ENCODE assay signal across 16 cellular contexts in the genomic region with DNA sequence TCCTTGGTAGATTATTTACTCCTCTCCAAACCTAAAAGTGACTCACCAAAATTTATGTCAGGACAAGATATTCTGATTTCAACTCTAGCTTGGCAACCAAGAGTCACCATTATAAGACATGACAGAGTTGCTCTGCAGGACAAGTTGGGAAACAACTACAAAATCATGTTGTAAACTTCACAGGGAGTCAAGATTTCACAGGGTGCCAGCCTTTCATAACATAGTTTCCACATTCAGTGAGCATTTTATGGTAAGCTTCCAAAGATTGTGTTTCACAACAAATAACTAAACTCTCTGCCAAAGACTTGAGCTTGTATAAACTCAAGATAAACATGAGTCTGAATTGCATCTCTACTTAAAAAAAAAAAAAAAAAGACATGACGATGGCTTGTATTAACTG.
DNase-seq lines count a peak whose midpoint lies in the region; ATAC-seq and TF ChIP-seq lines count a peak whose summit lies in the region.
"Had no signal": no experiment of that assay in that cellular context is flagged by ENCODE, and none has a peak within 500 bp of the region (broad histone marks: within the 10 kb centered on the region; RNA-seq: fewer than 3 reads in every experiment).

No MANE protein-coding gene starts in this region.

- no peak overlapping the region for H3K27ac Mint-ChIP-seq in activated CD4-positive, alpha-beta T cell treated with anti-CD3 and anti-CD28 coated beads for 36 hours
- H3K27ac Mint-ChIP-seq in stimulated activated naive B cell treated with anti-CD40 and anti-IgM and Interleukin-4, amounts not matched to agents 10 μg/mL and 1 μg/mL and 100 μg/mL, for 72 hours: no peak overlapping the region
- H3K27ac Mint-ChIP-seq: activated naive CD4-positive, alpha-beta T cell treated with anti-CD3 and anti-CD28 coated beads for 36 hours; naive thymus-derived CD4-positive, alpha-beta T cell; T-helper 2 cell treated with Interferon-gamma antibody and Interleukin-4, amounts not matched to agents 5 μg/mL and 100 μg/mL, for 36 hours had no signal

- POLR2A ChIA-PET in activated CD4-positive, alpha-beta T cell treated with anti-CD3 and anti-CD28 coated beads for 36 hours (lab: Charles Lee): no interaction called here

- H3K4me1 ChIP-seq in heart left ventricle (no peaks in the 10 kb centered on the region), body of pancreas (peaks cover 10% of the 10 kb centered on the region), subcutaneous abdominal adipose tissue (ENCODE audit: control insufficient read depth in 5 of 5, insufficient read depth in 5 of 5, low read length in 5 of 5) (peaks cover 0 to 21% (median 3%) of the 10 kb centered on the region in 5 donors)
- H3K4me1 ChIP-seq: transverse colon had no signal

- H3K27me3 Mint-ChIP-seq in activated CD4-positive, alpha-beta T cell treated with anti-CD3 and anti-CD28 coated beads for 36 hours: no peaks in the 10 kb centered on the region
- H3K27me3 Mint-ChIP-seq in stimulated activated naive B cell treated with anti-CD40 and anti-IgM and Interleukin-4, amounts not matched to agents 10 μg/mL and 1 μg/mL and 100 μg/mL, for 72 hours: no peaks in the 10 kb centered on the region
- H3K27me3 Mint-ChIP-seq: naive thymus-derived CD4-positive, alpha-beta T cell had no signal

- DNase-seq in left cardiac atrium: no peak
- DNase-seq in heart left ventricle: no peak
- peak in 1 of 4 donors; percentile 4 for DNase-seq in body of pancreas
- peak; percentile 73 for DNase-seq in iris pigment epithelial cell (ENCODE audit: low read depth)
- DNase-seq in activated CD4-positive, alpha-beta T cell treated with anti-CD3 and anti-CD28 coated beads for 36 hours: no peak
- no peak for DNase-seq in activated effector memory CD4-positive, alpha-beta T cell treated with Interleukin-2 at 50 U/mL for 16 hours
- no peak for DNase-seq in stimulated activated naive B cell treated with anti-CD40 and anti-IgM and Interleukin-4, amounts not matched to agents 10 μg/mL and 1 μg/mL and 100 μg/mL, for 72 hours
- DNase-seq: activated naive CD4-positive, alpha-beta T cell treated with anti-CD3 and anti-CD28 coated beads for 36 hours; brain microvascular endothelial cell; effector memory CD4-positive, alpha-beta T cell; hippocampal formation; naive thymus-derived CD4-positive, alpha-beta T cell; SHP77 treated with DMSO at 0.1 percent for 48 hours; transverse colon had no signal

- no peaks in the 10 kb centered on the region for H3K27me3 ChIP-seq in heart left ventricle
- H3K27me3 ChIP-seq in body of pancreas: no peaks in the 10 kb centered on the region
- no peaks in the 10 kb centered on the region for H3K27me3 ChIP-seq in subcutaneous abdominal adipose tissue (ENCODE audit: control insufficient read depth in 5 of 5, insufficient read depth in 4 of 5, low read length in 5 of 5)
- H3K27me3 ChIP-seq: brain microvascular endothelial cell, transverse colon had no signal

- peak; percentile 44 to 65 for ATAC-seq in left cardiac atrium
- ATAC-seq in heart left ventricle: no peak
- peak; percentile 70 for ATAC-seq in body of pancreas
- no peak for ATAC-seq in activated CD4-positive, alpha-beta T cell treated with anti-CD3 and anti-CD28 coated beads for 36 hours
- ATAC-seq in stimulated activated naive B cell treated with anti-CD40 and anti-IgM and Interleukin-4, amounts not matched to agents 10 μg/mL and 1 μg/mL and 100 μg/mL, for 72 hours (replicated peaks): no peak
- ATAC-seq: naive thymus-derived CD4-positive, alpha-beta T cell had no signal

- H3K36me3 ChIP-seq in heart left ventricle: no peaks in the 10 kb centered on the region
- no peaks in the 10 kb centered on the region for H3K36me3 ChIP-seq in body of pancreas (replicated peaks in 1 of 2; ENCODE audit: insufficient read depth in 1 of 2, low read depth in 2 of 2)
- H3K36me3 ChIP-seq in subcutaneous abdominal adipose tissue (ENCODE audit: control insufficient read depth in 5 of 5, insufficient read depth in 5 of 5, low read length in 5 of 5): no peaks in the 10 kb centered on the region
- H3K36me3 ChIP-seq: brain microvascular endothelial cell, transverse colon had no signal

- H3K9me3 ChIP-seq in heart left ventricle (no peaks in the 10 kb centered on the region), body of pancreas (no peaks in the 10 kb centered on the region), subcutaneous abdominal adipose tissue (ENCODE audit: control insufficient read depth in 5 of 5, low read length in 5 of 5) (no peaks in the 10 kb centered on the region)
- H3K9me3 ChIP-seq: transverse colon had no signal

- intact Hi-C loops in left cardiac atrium (cut with DNase I): no loop called here
- intact Hi-C loops in heart left ventricle (cut with DNase I): no loop called here
- intact Hi-C loops in body of pancreas (cut with DNase I): no loop called here
- intact Hi-C loops in activated CD4-positive, alpha-beta T cell treated with anti-CD3 and anti-CD28 coated beads for 36 hours (cut with DNase I, micrococcal nuclease): no loop called here

- no peaks in the 10 kb centered on the region for H3K36me3 Mint-ChIP-seq in activated CD4-positive, alpha-beta T cell treated with anti-CD3 and anti-CD28 coated beads for 36 hours (ENCODE audit: low read depth)
- H3K36me3 Mint-ChIP-seq in stimulated activated naive B cell treated with anti-CD40 and anti-IgM and Interleukin-4, amounts not matched to agents 10 μg/mL and 1 μg/mL and 100 μg/mL, for 72 hours: no peaks in the 10 kb centered on the region
- H3K36me3 Mint-ChIP-seq: naive thymus-derived CD4-positive, alpha-beta T cell had no signal

- H3K4me3 Mint-ChIP-seq in activated CD4-positive, alpha-beta T cell treated with anti-CD3 and anti-CD28 coated beads for 36 hours: no peak overlapping the region
- no peak overlapping the region for H3K4me3 Mint-ChIP-seq in stimulated activated naive B cell treated with anti-CD40 and anti-IgM and Interleukin-4, amounts not matched to agents 10 μg/mL and 1 μg/mL and 100 μg/mL, for 72 hours
- H3K4me3 Mint-ChIP-seq: activated naive CD4-positive, alpha-beta T cell treated with anti-CD3 and anti-CD28 coated beads for 36 hours; naive thymus-derived CD4-positive, alpha-beta T cell; T-helper 2 cell treated with Interferon-gamma antibody and Interleukin-4, amounts not matched to agents 5 μg/mL and 100 μg/mL, for 36 hours had no signal

- no peak overlapping the region for H3K9ac ChIP-seq in subcutaneous abdominal adipose tissue (ENCODE audit: low read length in 5 of 5)

- no peak for TF ChIP-seq CTCF in heart left ventricle (IDR thresholded peaks at IDR 0.05)
- TF ChIP-seq CTCF in body of pancreas (IDR thresholded peaks at IDR 0.05): no peak

- H3K4me3 ChIP-seq in heart left ventricle (no peak overlapping the region), body of pancreas (no peak overlapping the region), subcutaneous abdominal adipose tissue (ENCODE audit: low read depth in 1 of 5, low read length in 5 of 5) (no peak overlapping the region)
- H3K4me3 ChIP-seq: transverse colon had no signal

- H3K4me1 Mint-ChIP-seq in activated CD4-positive, alpha-beta T cell treated with anti-CD3 and anti-CD28 coated beads for 36 hours: no peaks in the 10 kb centered on the region
- H3K4me1 Mint-ChIP-seq in stimulated activated naive B cell treated with anti-CD40 and anti-IgM and Interleukin-4, amounts not matched to agents 10 μg/mL and 1 μg/mL and 100 μg/mL, for 72 hours: no peaks in the 10 kb centered on the region
- H3K4me1 Mint-ChIP-seq: naive thymus-derived CD4-positive, alpha-beta T cell had no signal

- CTCF ChIA-PET in activated CD4-positive, alpha-beta T cell treated with anti-CD3 and anti-CD28 coated beads for 36 hours (lab: Charles Lee): no interaction called here

- TF ChIP-seq POLR2A in heart left ventricle (IDR thresholded peaks at IDR 0.05) (no peak), body of pancreas (IDR thresholded peaks at IDR 0.05) (no peak)

- H3K9me3 Mint-ChIP-seq in activated CD4-positive, alpha-beta T cell treated with anti-CD3 and anti-CD28 coated beads for 36 hours (ENCODE audit: low read depth): no peaks in the 10 kb centered on the region
- H3K9me3 Mint-ChIP-seq in stimulated activated naive B cell treated with anti-CD40 and anti-IgM and Interleukin-4, amounts not matched to agents 10 μg/mL and 1 μg/mL and 100 μg/mL, for 72 hours: no peaks in the 10 kb centered on the region
- H3K9me3 Mint-ChIP-seq: activated naive CD4-positive, alpha-beta T cell treated with anti-CD3 and anti-CD28 coated beads for 36 hours; T-helper 2 cell treated with Interferon-gamma antibody and Interleukin-4, amounts not matched to agents 5 μg/mL and 100 μg/mL, for 36 hours had no signal

- no peak overlapping the region for H3K27ac ChIP-seq in heart left ventricle
- H3K27ac ChIP-seq in body of pancreas: no peak overlapping the region
- peak overlapping the region; percentile 38 for H3K27ac ChIP-seq in subcutaneous abdominal adipose tissue (ENCODE audit: low read depth, low read length)
- H3K27ac ChIP-seq: brain microvascular endothelial cell had no signal

- WGBS in heart left ventricle, 4 donors: 64 to 80% (median 73%) methylated on average over 1 of the region's 1 CpG
- 33 to 40% methylated on average over 1 of the region's 1 CpG for WGBS in body of pancreas, 2 donors

Comparison
In these comparisons a context has a peak if more than half of its experiments do, and no peak if none do; other contexts are left out.
1. ATAC-seq: peak in left cardiac atrium (2 of 2) and body of pancreas (single experiment); none in heart left ventricle (0 of 4), activated CD4-positive, alpha-beta T cell treated with anti-CD3 and anti-CD28 coated beads for 36 hours (single experiment) and stimulated activated naive B cell treated with anti-CD40 and anti-IgM and Interleukin-4, amounts not matched to agents 10 μg/mL and 1 μg/mL and 100 μg/mL, for 72 hours (0 of 2).